Comparison of ENCODE assay signal across 2 cellular contexts in genomic region chr19:5972355-5972731, GRCh38.
TF ChIP-seq lines count a peak whose summit lies in the region.

No MANE protein-coding gene starts in this region.

TF ChIP-seq in GM23338, 12 proteins besides CTCF, POLR2A, EP300 and RAD21:
- TF ChIP-seq, protein P1, sequence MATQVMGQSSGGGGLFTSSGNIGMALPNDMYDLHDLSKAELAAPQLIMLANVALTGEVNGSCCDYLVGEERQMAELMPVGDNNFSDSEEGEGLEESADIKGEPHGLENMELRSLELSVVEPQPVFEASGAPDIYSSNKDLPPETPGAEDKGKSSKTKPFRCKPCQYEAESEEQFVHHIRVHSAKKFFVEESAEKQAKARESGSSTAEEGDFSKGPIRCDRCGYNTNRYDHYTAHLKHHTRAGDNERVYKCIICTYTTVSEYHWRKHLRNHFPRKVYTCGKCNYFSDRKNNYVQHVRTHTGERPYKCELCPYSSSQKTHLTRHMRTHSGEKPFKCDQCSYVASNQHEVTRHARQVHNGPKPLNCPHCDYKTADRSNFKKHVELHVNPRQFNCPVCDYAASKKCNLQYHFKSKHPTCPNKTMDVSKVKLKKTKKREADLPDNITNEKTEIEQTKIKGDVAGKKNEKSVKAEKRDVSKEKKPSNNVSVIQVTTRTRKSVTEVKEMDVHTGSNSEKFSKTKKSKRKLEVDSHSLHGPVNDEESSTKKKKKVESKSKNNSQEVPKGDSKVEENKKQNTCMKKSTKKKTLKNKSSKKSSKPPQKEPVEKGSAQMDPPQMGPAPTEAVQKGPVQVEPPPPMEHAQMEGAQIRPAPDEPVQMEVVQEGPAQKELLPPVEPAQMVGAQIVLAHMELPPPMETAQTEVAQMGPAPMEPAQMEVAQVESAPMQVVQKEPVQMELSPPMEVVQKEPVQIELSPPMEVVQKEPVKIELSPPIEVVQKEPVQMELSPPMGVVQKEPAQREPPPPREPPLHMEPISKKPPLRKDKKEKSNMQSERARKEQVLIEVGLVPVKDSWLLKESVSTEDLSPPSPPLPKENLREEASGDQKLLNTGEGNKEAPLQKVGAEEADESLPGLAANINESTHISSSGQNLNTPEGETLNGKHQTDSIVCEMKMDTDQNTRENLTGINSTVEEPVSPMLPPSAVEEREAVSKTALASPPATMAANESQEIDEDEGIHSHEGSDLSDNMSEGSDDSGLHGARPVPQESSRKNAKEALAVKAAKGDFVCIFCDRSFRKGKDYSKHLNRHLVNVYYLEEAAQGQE (IDR thresholded peaks at IDR 0.05; ENCODE audit: unreplicated experiment) = peak; percentile 68
- no peak for TF ChIP-seq NANOG (IDR thresholded peaks at IDR 0.05; ENCODE audit: borderline replicate concordance)

TF ChIP-seq in GM12878, 131 proteins besides CTCF, POLR2A, EP300 and RAD21:
- no peak for TF ChIP-seq MXI1 (IDR thresholded peaks at IDR 0.05; ENCODE audit: low read depth, low read length)
- TF ChIP-seq, protein P1 (IDR thresholded peaks at IDR 0.05; ENCODE audit: low read depth, low read length) = peak; percentile 76; the same call in 1 of the 2 replicates
